In the genomic region with DNA sequence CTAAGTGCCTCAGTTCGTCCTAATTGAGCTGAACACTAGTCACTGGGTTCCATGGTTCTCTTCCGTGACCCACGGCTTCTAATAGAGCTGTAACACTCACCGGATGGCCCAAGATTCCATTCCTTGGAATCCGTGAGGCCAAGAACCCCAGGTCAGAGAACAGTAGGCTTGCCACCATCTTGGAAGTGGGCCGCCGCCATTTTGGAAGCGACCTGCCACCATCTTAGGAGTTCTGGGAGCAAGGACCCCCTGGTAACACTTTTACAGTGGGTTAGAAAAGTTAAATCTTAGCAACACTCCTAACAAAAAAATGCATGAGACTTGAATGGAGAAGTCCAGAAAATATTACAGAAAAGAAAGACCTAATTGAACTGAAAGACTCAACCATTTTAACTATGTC, we compare ENCODE assay signal across 8 cellular contexts.
"Had no signal": no experiment of that assay in that cellular context is flagged by ENCODE, and none has a peak within 500 bp of the region (broad histone marks: within the 10 kb centered on the region; RNA-seq: fewer than 3 reads in every experiment).

No MANE protein-coding gene starts in this region.

- H3K4me1 Mint-ChIP-seq: IgD-negative memory B cell had no signal

- ATAC-seq: HepG2 had no signal

- DNase-seq: IMR-90, KBM-7, KG1 had no signal

- H3K27ac Mint-ChIP-seq: IgD-negative memory B cell had no signal

- H3K27ac ChIP-seq: HL-60, KMS-11 had no signal

- H3K9me3 Mint-ChIP-seq: IgD-negative memory B cell had no signal

- H3K4me3 Mint-ChIP-seq: IgD-negative memory B cell had no signal

- H3K9ac ChIP-seq: KMS-11 had no signal

- H3K4me2 ChIP-seq: KMS-11 had no signal

- H3K36me3 Mint-ChIP-seq: IgD-negative memory B cell had no signal

- H3K27me3 Mint-ChIP-seq: IgD-negative memory B cell had no signal

- FAIRE-seq: HepG2, HTR-8/SVneo had no signal
